8 cellular contexts compared by ENCODE assay signal in genomic region chr13:32314271-32314967, GRCh38. TPM values are rescaled to one million over a fixed set of nuclear protein-coding genes. Genes with fewer than 3 reads are reported as not detected.
DNase-seq lines count a peak whose midpoint lies in the region; ATAC-seq, FAIRE-seq and TF ChIP-seq lines count a peak whose summit lies in the region.

No MANE protein-coding gene starts in this region.

- peaks cover 10% of the 10 kb centered on the region for H3K23me2 ChIP-seq in H1 (ENCODE audit: low read depth, low read length)

- H2AK5ac ChIP-seq in H1 (ENCODE audit: low read depth, low read length), result no peak overlapping the region

- no peak for TF ChIP-seq POLR2A in H1 (IDR thresholded peaks at IDR 0.05; ENCODE audit: control extremely low read depth in 1 of 2, low read depth in 2 of 2, low read length in 2 of 2)
- no peak for TF ChIP-seq POLR2A in GM18505 (IDR thresholded peaks at IDR 0.05; ENCODE audit: borderline replicate concordance, extremely low read depth, insufficient read depth, insufficient read length)

- H4K91ac ChIP-seq in H1 (replicated peaks; ENCODE audit: insufficient read length, low read length), result no peak overlapping the region

- CTCF ChIA-PET in H1 (lab: Charles Lee; ENCODE audit: partially characterized antibody), result interaction anchor here (1.1 to 1.5 kb wide), 5 partner anchors 25 to 469 kb away, joined by 3 to 9 read pairs (median 4); no protein-coding TSS in a partner anchor

- peaks cover 4% of the 10 kb centered on the region; the same call in 1 of the 2 replicates for H3F3A ChIP-seq in MM.1S (ENCODE audit: insufficient read depth, low read length)

- no peak overlapping the region for H2BK15ac ChIP-seq in H1 (ENCODE audit: low read length)

- H2BK5ac ChIP-seq in H1 (ENCODE audit: low read depth, low read length), result no peak overlapping the region

- H4K20me1 ChIP-seq in MM.1S (ENCODE audit: insufficient read depth, low read length) (no peaks in the 10 kb centered on the region), H1 (replicated peaks in 1 of 2; ENCODE audit: control insufficient read depth in 1 of 2, insufficient read depth in 2 of 2, low read length in 2 of 2) (no peaks in the 10 kb centered on the region)

- H4K5ac ChIP-seq in H1 (ENCODE audit: insufficient read length, low read depth, low read length), result peak overlapping the region; percentile 4

- no peak overlapping the region for H3K56ac ChIP-seq in H1 (replicated peaks; ENCODE audit: insufficient read length, low read depth, low read length)

- 0 out of 2 replicates have a peak overlapping the region, but pooled peaks have one; percentile 7 for H3K18ac ChIP-seq in H1 (ENCODE audit: extremely low read depth, low read length)

- no peak overlapping the region for H3K14ac ChIP-seq in H1 (ENCODE audit: insufficient read length)

- H3K36me3 ChIP-seq in BE2C (no peaks in the 10 kb centered on the region; the same call in 1 of the 2 replicates), MM.1S (replicated peaks; ENCODE audit: insufficient read depth, low read length) (no peaks in the 10 kb centered on the region), H1 (ENCODE audit: control insufficient read depth in 2 of 4, insufficient read depth in 4 of 4, low read length in 3 of 4) (peaks cover 0 to 7% (median 2%) of the 10 kb centered on the region in 4 experiments; a peak in 2 of 8 replicates)

- 87% methylated on average over 25 of the region's 25 CpGs; no CpG with 5 or more reads in 1 of the 2 experiments for WGBS in H1 (ENCODE audit: extremely low coverage in 1 of 2, insufficient coverage in 1 of 2, insufficient read length in 1 of 2, insufficient replicate concordance in 2 of 2, low coverage in 1 of 2, low lambda C conversion rate in 2 of 2, missing lambda C conversion rate in 1 of 2), 2 experiments

- H3K79me2 ChIP-seq in MM.1S (ENCODE audit: low read length) (no peaks in the 10 kb centered on the region), H1 (ENCODE audit: control insufficient read depth in 1 of 2, insufficient read depth in 2 of 2, low read length in 2 of 2) (no peaks in the 10 kb centered on the region)

- no peaks in the 10 kb centered on the region for H3K36me3 Mint-ChIP-seq in natural killer cell treated with Interleukin-12 subunit alpha and Interleukin-12 subunit beta and Interleukin-15 and Interleukin-18, amount 100 ng/mL, for 72 hours

- H3K27ac Mint-ChIP-seq in natural killer cell treated with Interleukin-12 subunit alpha and Interleukin-12 subunit beta and Interleukin-15 and Interleukin-18, amount 100 ng/mL, for 72 hours, result peak overlapping the region; percentile 100

- H2BK12ac ChIP-seq in H1 (ENCODE audit: low read depth, low read length), result no peak overlapping the region

- H3K4me2 ChIP-seq in MM.1S (ENCODE audit: low read depth, low read length) (peak overlapping the region; percentile 90; the same call in 1 of the 2 replicates), H1 (ENCODE audit: insufficient read depth in 1 of 2, low read depth in 2 of 2, low read length in 2 of 2) (peak overlapping the region; percentile 90 to 97)

- no peaks in the 10 kb centered on the region for H3K27me3 Mint-ChIP-seq in natural killer cell treated with Interleukin-12 subunit alpha and Interleukin-12 subunit beta and Interleukin-15 and Interleukin-18, amount 100 ng/mL, for 72 hours

- H3K9me3 Mint-ChIP-seq in natural killer cell treated with Interleukin-12 subunit alpha and Interleukin-12 subunit beta and Interleukin-15 and Interleukin-18, amount 100 ng/mL, for 72 hours, result no peaks in the 10 kb centered on the region

- H4K8ac ChIP-seq in H1 (ENCODE audit: extremely low read depth, insufficient read depth, low read length), result no peak overlapping the region; the same call in 1 of the 2 replicates

- no peak for TF ChIP-seq EP300 in H1 (IDR thresholded peaks at IDR 0.05; ENCODE audit: borderline replicate concordance in 1 of 2, low read depth in 2 of 2, low read length in 2 of 2)

- H3K4me3 Mint-ChIP-seq in natural killer cell treated with Interleukin-12 subunit alpha and Interleukin-12 subunit beta and Interleukin-15 and Interleukin-18, amount 100 ng/mL, for 72 hours, result peak overlapping the region; percentile 97

- H3K9ac ChIP-seq in MM.1S (ENCODE audit: low read length) (no peak overlapping the region), H1 (replicated peaks in 1 of 4; ENCODE audit: extremely low read depth in 1 of 4, low read depth in 3 of 4, low read length in 3 of 4) (peak overlapping the region in 2 of 4 experiments; percentile 75 to 94; a peak in 6 of 7 replicates)

- no peak for ATAC-seq in natural killer cell treated with Interleukin-12 subunit alpha and Interleukin-12 subunit beta and Interleukin-15 and Interleukin-18, amount 100 ng/mL, for 72 hours
- ATAC-seq in GM18511 (IDR thresholded peaks at IDR 0.05; ENCODE audit: unreplicated experiment), result no peak
- no peak for ATAC-seq in GM21526 (IDR thresholded peaks at IDR 0.05; ENCODE audit: low FRiP score, unreplicated experiment)
- ATAC-seq in GM18505 (IDR thresholded peaks at IDR 0.05; ENCODE audit: unreplicated experiment), result no peak
- ATAC-seq in HG02970 (IDR thresholded peaks at IDR 0.05; ENCODE audit: low FRiP score, unreplicated experiment), result no peak

- FAIRE-seq in H1 (lab: Jason Lieb, UNC), result no peak

- H3K27me3 ChIP-seq in BE2C (no peaks in the 10 kb centered on the region), MM.1S (replicated peaks; ENCODE audit: insufficient read depth, low read length) (no peaks in the 10 kb centered on the region), H1 (replicated peaks in 1 of 4; ENCODE audit: control insufficient read depth in 3 of 4, extremely low read depth in 1 of 4, insufficient read depth in 3 of 4, low read length in 3 of 4) (no peaks in the 10 kb centered on the region)

- peaks cover 25 to 43% of the 10 kb centered on the region in 2 donors for H3K4me1 Mint-ChIP-seq in natural killer cell treated with Interleukin-12 subunit alpha and Interleukin-12 subunit beta and Interleukin-15 and Interleukin-18, amount 100 ng/mL, for 72 hours (ENCODE audit: low read depth in 2 of 2)

- POLR2A ChIA-PET in H1 (lab: Charles Lee; ENCODE audit: partially characterized antibody), result interaction anchor here (0.8 to 2.3 kb wide), 21 partner anchors 10 to 283 kb away, joined by 3 to 12 read pairs (median 6); partner anchors contain the start of gene FRY

- no peak for TF ChIP-seq RAD21 in H1 (IDR thresholded peaks at IDR 0.05 in 1 of 2, conservative IDR thresholded peaks at IDR 0.05 in 1 of 2; ENCODE audit: low read depth in 2 of 2, low read length in 2 of 2)

- H3K9me3 ChIP-seq in BE2C (no peaks in the 10 kb centered on the region), MM.1S (replicated peaks; ENCODE audit: insufficient read depth, low read length) (no peaks in the 10 kb centered on the region), H1 (ENCODE audit: insufficient read depth in 2 of 2, low read depth in 1 of 2, low read length in 1 of 2) (no peaks in the 10 kb centered on the region)

- H2BK120ac ChIP-seq in H1 (replicated peaks; ENCODE audit: low read depth, low read length), result no peak overlapping the region

- no peak overlapping the region for H3K23ac ChIP-seq in H1 (ENCODE audit: insufficient read length)

- TF ChIP-seq CTCF in BE2C (IDR thresholded peaks at IDR 0.05; ENCODE audit: low read depth, low read length), result no peak
- TF ChIP-seq CTCF in MM.1S (IDR thresholded peaks at IDR 0.05; ENCODE audit: low read length), result no peak
- no peak for TF ChIP-seq CTCF in H1 (IDR thresholded peaks at IDR 0.05; ENCODE audit: control extremely low read depth in 1 of 3, insufficient read depth in 1 of 3, low read depth in 1 of 3, low read length in 3 of 3)

- H3K79me1 ChIP-seq in H1 (ENCODE audit: low read depth, low read length), result no peaks in the 10 kb centered on the region

- H3K4me3 ChIP-seq in BE2C (ENCODE audit: low read depth, low read length) (peak overlapping the region; percentile 95), MM.1S (ENCODE audit: low read length) (peak overlapping the region; percentile 76; the same call in 1 of the 2 replicates), H1 (ENCODE audit: extremely low read depth in 1 of 4, insufficient read depth in 2 of 4, low read depth in 3 of 4, low read length in 4 of 4) (peak overlapping the region; percentile 60 to 69 (median 64); a peak in 7 of 8 replicates)

- H3K4me1 ChIP-seq in BE2C, result peaks cover 3% of the 10 kb centered on the region; the same call in 1 of the 2 replicates
- 0 out of 2 replicates have a peak, but pooled peaks cover 8% of the 10 kb centered on the region for H3K4me1 ChIP-seq in MM.1S (ENCODE audit: low read length)
- peaks cover 0 to 5% (median under 1%) of the 10 kb centered on the region in 4 experiments; a peak in 5 of 7 replicates for H3K4me1 ChIP-seq in H1 (replicated peaks in 1 of 4; ENCODE audit: control insufficient read depth in 3 of 4, insufficient read depth in 4 of 4, low read length in 3 of 4)

- H2AFZ ChIP-seq in MM.1S (ENCODE audit: low read length) (peak overlapping the region; percentile 95), H1 (ENCODE audit: low read length) (peak overlapping the region; percentile 93)

- no peak overlapping the region for H3K4ac ChIP-seq in H1 (replicated peaks; ENCODE audit: insufficient read length, low read depth, low read length)

- H2BK20ac ChIP-seq in H1 (ENCODE audit: low read length), result no peak overlapping the region

- H3K9me2 ChIP-seq in MM.1S (replicated peaks; ENCODE audit: insufficient read depth, low read length), result no peaks in the 10 kb centered on the region

- H3K27ac ChIP-seq in MM.1S (ENCODE audit: low read length), result no peak overlapping the region
- 0 out of 2 replicates have a peak overlapping the region, but pooled peaks have one; percentile 93 for H3K27ac ChIP-seq in H1 (ENCODE audit: low read depth, low read length)

- no peak for DNase-seq in BE2C
- DNase-seq in MM.1S, result no peak
- DNase-seq in H1 (ENCODE audit: low read depth in 1 of 2, low spot score in 2 of 2), result no peak
- no peak for DNase-seq in natural killer cell treated with Interleukin-12 subunit alpha and Interleukin-12 subunit beta and Interleukin-15 and Interleukin-18, amount 100 ng/mL, for 72 hours (ENCODE audit: low spot score)

RNA-seq across cellular contexts. Expression of gene ZAR1L, which starts 0.7 kb away (rescaled TPM):
- not detected for polyA plus RNA-seq in BE2C (2012; ENCODE audit: insufficient read depth, insufficient read length, low read depth)
- 0.19 TPM in 1 of 2 replicates, not detected in the other for total RNA-seq in H1 (2021; fragmentation: NEBNext Ultra II Directional; extraction: Animal tissue kit (Norgen Biotek cat#: 25700))
- 0.30 and 0.47 TPM in 2 replicates for polyA plus RNA-seq in H1 (2011; rRNA removed)
- 0.47 TPM for polyA plus RNA-seq in H1 (2011; cell fraction: cytosol; rRNA removed)
- polyA plus RNA-seq in H1 (2011; cell fraction: nucleus; rRNA removed), result 0.34 TPM
- 0.23 to 0.55 TPM (median 0.28 TPM) in 4 replicates for polyA plus RNA-seq in H1 (2012, experiment 1 of 2)
- polyA plus RNA-seq in H1 (2012, experiment 2 of 2), result 0.17 TPM
- polyA plus RNA-seq in H1 (2013, experiment 1 of 2), result 0.16 TPM
- 0.15 TPM for polyA plus RNA-seq in H1 (2013, experiment 2 of 2)
- polyA minus RNA-seq in H1 (2011; rRNA and poly(A)+ RNA removed), result 0.16 TPM in 1 of 2 replicates, not detected in the other
- not detected for polyA minus RNA-seq in H1 (2011; cell fraction: cytosol; rRNA and poly(A)+ RNA removed)
- polyA minus RNA-seq in H1 (2011; cell fraction: nucleus; rRNA and poly(A)+ RNA removed), result not detected
- not detected for total RNA-seq in natural killer cell treated with Interleukin-12 subunit alpha and Interleukin-12 subunit beta and Interleukin-15 and Interleukin-18, amount 100 ng/mL, for 72 hours

RNA-seq across cellular contexts. Expression of gene BRCA2, which starts 0.9 kb away (rescaled TPM):
- 2.0 TPM for polyA plus RNA-seq in BE2C (2012; ENCODE audit: insufficient read depth, insufficient read length, low read depth)
- total RNA-seq in H1 (2021; fragmentation: NEBNext Ultra II Directional; extraction: Animal tissue kit (Norgen Biotek cat#: 25700)), result 22.2 and 24.9 TPM in 2 replicates
- polyA plus RNA-seq in H1 (2011; rRNA removed), result 2.1 and 4.2 TPM in 2 replicates
- 5.1 TPM for polyA plus RNA-seq in H1 (2011; cell fraction: cytosol; rRNA removed)
- 7.2 TPM for polyA plus RNA-seq in H1 (2011; cell fraction: nucleus; rRNA removed)
- polyA plus RNA-seq in H1 (2012, experiment 1 of 2), result 8.1 to 12.7 TPM (median 10.7 TPM) in 4 replicates
- polyA plus RNA-seq in H1 (2012, experiment 2 of 2), result 0.58 TPM
- polyA plus RNA-seq in H1 (2013, experiment 1 of 2), result 10.9 TPM
- polyA plus RNA-seq in H1 (2013, experiment 2 of 2), result 11.4 TPM
- polyA minus RNA-seq in H1 (2011; rRNA and poly(A)+ RNA removed), result 14.3 and 22.5 TPM in 2 replicates
- polyA minus RNA-seq in H1 (2011; cell fraction: cytosol; rRNA and poly(A)+ RNA removed), result 7.6 TPM
- polyA minus RNA-seq in H1 (2011; cell fraction: nucleus; rRNA and poly(A)+ RNA removed), result 23.7 TPM
- total RNA-seq in natural killer cell treated with Interleukin-12 subunit alpha and Interleukin-12 subunit beta and Interleukin-15 and Interleukin-18, amount 100 ng/mL, for 72 hours, result 10 to 100 TPM; 11.0 to 28.5 TPM
